ENCODE assay signal across 2 cellular contexts in genomic region chr7:140453785-140454656, GRCh38.
TF ChIP-seq lines count a peak whose summit lies in the region.

No MANE protein-coding gene starts in this region.

TF ChIP-seq in GM12878, 131 proteins besides CTCF, POLR2A, EP300 and RAD21:
- peak; percentile 30; the same call in 1 of the 2 replicates for TF ChIP-seq TCF12 (IDR thresholded peaks at IDR 0.05; ENCODE audit: low read depth, low read length)
- 0 out of 2 replicates have a peak, but pooled peaks have one; percentile 42 for TF ChIP-seq NFIC (IDR thresholded peaks at IDR 0.05; ENCODE audit: low read depth, low read length)
- TF ChIP-seq TCF3 (IDR thresholded peaks at IDR 0.05; ENCODE audit: borderline replicate concordance, insufficient read depth, low read depth, low read length) = peak; percentile 50; the same call in 1 of the 2 replicates
- TF ChIP-seq JUNB (IDR thresholded peaks at IDR 0.05) = peak; percentile 70
- 0 out of 2 replicates have a peak, but pooled peaks have one; percentile 54 for TF ChIP-seq CBFB (IDR thresholded peaks at IDR 0.05; ENCODE audit: low read depth)
- 0 out of 2 replicates have a peak, but pooled peaks have one; percentile 37 for TF ChIP-seq CREM (IDR thresholded peaks at IDR 0.05; ENCODE audit: low read depth)
- TF ChIP-seq EED (IDR thresholded peaks at IDR 0.05; ENCODE audit: low read depth) = 0 out of 2 replicates have a peak, but pooled peaks have one; percentile 29
- peak; percentile 46; the same call in 1 of the 2 replicates for TF ChIP-seq RUNX3 (IDR thresholded peaks at IDR 0.05; ENCODE audit: low read length)
- TF ChIP-seq ZBED1 (IDR thresholded peaks at IDR 0.05; ENCODE audit: borderline replicate concordance) = peak; percentile 52; the same call in 1 of the 2 replicates

TF ChIP-seq in HepG2, 621 proteins besides CTCF, POLR2A, EP300 and RAD21:
- 0 out of 2 replicates have a peak, but pooled peaks have one; percentile 30 for TF ChIP-seq CEBPB (IDR thresholded peaks at IDR 0.05; ENCODE audit: borderline replicate concordance, low read depth, low read length)
